Comparison of ENCODE assay signal across 1 cellular context in genomic region chr19:34999498-35000337, GRCh38.
TF ChIP-seq lines count a peak whose summit lies in the region.

Gene GRAMD1A (plus strand): TSS chr19:35000323. CDS start chr19:35000479, 156 bp downstream.

TF ChIP-seq in HepG2, 621 proteins besides CTCF, POLR2A, EP300 and RAD21 (continued from another document and continues in another):
- TF ChIP-seq JUND (CRISPR knock-in tag; IDR thresholded peaks at IDR 0.05) (no peak), EZH2 (conservative IDR thresholded peaks at IDR 0.05; ENCODE audit: low read depth, low read length) (no peak), MATR3 (CRISPR knock-in tag; IDR thresholded peaks at IDR 0.05) (no peak), ZNF678 (CRISPR knock-in tag; IDR thresholded peaks at IDR 0.05) (no peak), NR2C2 (CRISPR knock-in tag; IDR thresholded peaks at IDR 0.05; ENCODE audit: borderline replicate concordance) (no peak), ZFAT (CRISPR knock-in tag; conservative IDR thresholded peaks at IDR 0.05) (no peak), ZNF776 (CRISPR knock-in tag; IDR thresholded peaks at IDR 0.05) (peak; percentile 31; the same call in 1 of the 2 replicates), ZKSCAN1 (IDR thresholded peaks at IDR 0.05; ENCODE audit: low read length) (no peak), CENPX (CRISPR knock-in tag; IDR thresholded peaks at IDR 0.05) (no peak), CCDC6 (CRISPR knock-in tag; IDR thresholded peaks at IDR 0.05) (no peak; the same call in 1 of the 2 replicates), ZSCAN25 (CRISPR knock-in tag; IDR thresholded peaks at IDR 0.05) (no peak), FOXJ3 (CRISPR knock-in tag; IDR thresholded peaks at IDR 0.05; ENCODE audit: borderline replicate concordance) (no peak), ZNF710 (CRISPR knock-in tag; IDR thresholded peaks at IDR 0.05; ENCODE audit: borderline replicate concordance) (no peak; the same call in 1 of the 2 replicates), ZSCAN12 (CRISPR knock-in tag; IDR thresholded peaks at IDR 0.05) (no peak), ZNF367 (CRISPR knock-in tag; IDR thresholded peaks at IDR 0.05; ENCODE audit: borderline replicate concordance) (no peak), ZFYVE20 (CRISPR knock-in tag; IDR thresholded peaks at IDR 0.05; ENCODE audit: borderline replicate concordance, low read depth) (no peak), ELF3 (CRISPR knock-in tag; IDR thresholded peaks at IDR 0.05) (peak; percentile 38; the same call in 1 of the 2 replicates), RBAK (CRISPR knock-in tag; IDR thresholded peaks at IDR 0.05) (no peak), ZFP36L1 (CRISPR knock-in tag; IDR thresholded peaks at IDR 0.05) (0 out of 2 replicates have a peak, but pooled peaks have one; percentile 3), THAP11 (CRISPR knock-in tag; IDR thresholded peaks at IDR 0.05) (0 out of 2 replicates have a peak, but pooled peaks have one; percentile 30), ZNF24 (IDR thresholded peaks at IDR 0.05) (no peak), ZNF512 (CRISPR knock-in tag; IDR thresholded peaks at IDR 0.05) (no peak), MTF1 (CRISPR knock-in tag; IDR thresholded peaks at IDR 0.05) (no peak), ZNF446 (CRISPR knock-in tag; IDR thresholded peaks at IDR 0.05) (no peak), SOX13 (IDR thresholded peaks at IDR 0.05) (no peak), SOX13 (CRISPR knock-in tag; conservative IDR thresholded peaks at IDR 0.05 in 1 of 2, IDR thresholded peaks at IDR 0.05 in 1 of 2) (no peak), ZNF383 (CRISPR knock-in tag; IDR thresholded peaks at IDR 0.05; ENCODE audit: borderline replicate concordance) (no peak), ZFP36L2 (CRISPR knock-in tag; IDR thresholded peaks at IDR 0.05) (no peak), ZNF567 (CRISPR knock-in tag; IDR thresholded peaks at IDR 0.05; ENCODE audit: borderline replicate concordance) (no peak), SAP130 (CRISPR knock-in tag; IDR thresholded peaks at IDR 0.05; ENCODE audit: low read depth) (peak; percentile 70), EHMT2 (IDR thresholded peaks at IDR 0.05; ENCODE audit: borderline replicate concordance, low read depth, low read length) (no peak), ZNF10 (CRISPR knock-in tag; IDR thresholded peaks at IDR 0.05; ENCODE audit: borderline replicate concordance, low read depth) (no peak), KLF11 (CRISPR knock-in tag; IDR thresholded peaks at IDR 0.05) (0 out of 2 replicates have a peak, but pooled peaks have one; percentile 19), FOXC1 (CRISPR knock-in tag; IDR thresholded peaks at IDR 0.05; ENCODE audit: borderline replicate concordance) (no peak), CHD4 (IDR thresholded peaks at IDR 0.05; ENCODE audit: borderline replicate concordance, low read length) (no peak), ZNF570 (CRISPR knock-in tag; IDR thresholded peaks at IDR 0.05; ENCODE audit: borderline replicate concordance) (no peak), SIN3B (IDR thresholded peaks at IDR 0.05; ENCODE audit: low read length) (no peak), LBX2 (CRISPR knock-in tag; IDR thresholded peaks at IDR 0.05; ENCODE audit: borderline replicate concordance) (no peak), ZNF563 (CRISPR knock-in tag; IDR thresholded peaks at IDR 0.05) (0 out of 2 replicates have a peak, but pooled peaks have one; percentile 30), ZNF264 (CRISPR knock-in tag; IDR thresholded peaks at IDR 0.05) (no peak; the same call in 1 of the 2 replicates), SUZ12 (IDR thresholded peaks at IDR 0.05; ENCODE audit: low read depth, low read length) (no peak)
- TF ChIP-seq, protein P1, sequence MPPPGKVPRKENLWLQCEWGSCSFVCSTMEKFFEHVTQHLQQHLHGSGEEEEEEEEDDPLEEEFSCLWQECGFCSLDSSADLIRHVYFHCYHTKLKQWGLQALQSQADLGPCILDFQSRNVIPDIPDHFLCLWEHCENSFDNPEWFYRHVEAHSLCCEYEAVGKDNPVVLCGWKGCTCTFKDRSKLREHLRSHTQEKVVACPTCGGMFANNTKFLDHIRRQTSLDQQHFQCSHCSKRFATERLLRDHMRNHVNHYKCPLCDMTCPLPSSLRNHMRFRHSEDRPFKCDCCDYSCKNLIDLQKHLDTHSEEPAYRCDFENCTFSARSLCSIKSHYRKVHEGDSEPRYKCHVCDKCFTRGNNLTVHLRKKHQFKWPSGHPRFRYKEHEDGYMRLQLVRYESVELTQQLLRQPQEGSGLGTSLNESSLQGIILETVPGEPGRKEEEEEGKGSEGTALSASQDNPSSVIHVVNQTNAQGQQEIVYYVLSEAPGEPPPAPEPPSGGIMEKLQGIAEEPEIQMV (CRISPR knock-in tag; IDR thresholded peaks at IDR 0.05; ENCODE audit: low read depth): no peak
- TF ChIP-seq, protein P2, sequence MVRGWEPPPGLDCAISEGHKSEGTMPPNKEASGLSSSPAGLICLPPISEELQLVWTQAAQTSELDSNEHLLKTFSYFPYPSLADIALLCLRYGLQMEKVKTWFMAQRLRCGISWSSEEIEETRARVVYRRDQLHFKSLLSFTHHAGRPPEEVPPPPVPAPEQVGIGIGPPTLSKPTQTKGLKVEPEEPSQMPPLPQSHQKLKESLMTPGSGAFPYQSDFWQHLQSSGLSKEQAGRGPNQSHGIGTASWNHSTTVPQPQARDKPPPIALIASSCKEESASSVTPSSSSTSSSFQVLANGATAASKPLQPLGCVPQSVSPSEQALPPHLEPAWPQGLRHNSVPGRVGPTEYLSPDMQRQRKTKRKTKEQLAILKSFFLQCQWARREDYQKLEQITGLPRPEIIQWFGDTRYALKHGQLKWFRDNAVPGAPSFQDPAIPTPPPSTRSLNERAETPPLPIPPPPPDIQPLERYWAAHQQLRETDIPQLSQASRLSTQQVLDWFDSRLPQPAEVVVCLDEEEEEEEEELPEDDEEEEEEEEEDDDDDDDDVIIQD (CRISPR knock-in tag; IDR thresholded peaks at IDR 0.05; ENCODE audit: low read depth): no peak
- TF ChIP-seq, protein P3, sequence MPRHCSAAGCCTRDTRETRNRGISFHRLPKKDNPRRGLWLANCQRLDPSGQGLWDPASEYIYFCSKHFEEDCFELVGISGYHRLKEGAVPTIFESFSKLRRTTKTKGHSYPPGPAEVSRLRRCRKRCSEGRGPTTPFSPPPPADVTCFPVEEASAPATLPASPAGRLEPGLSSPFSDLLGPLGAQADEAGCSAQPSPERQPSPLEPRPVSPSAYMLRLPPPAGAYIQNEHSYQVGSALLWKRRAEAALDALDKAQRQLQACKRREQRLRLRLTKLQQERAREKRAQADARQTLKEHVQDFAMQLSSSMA (CRISPR knock-in tag; IDR thresholded peaks at IDR 0.05): 0 out of 2 replicates have a peak, but pooled peaks have one; percentile 46
- TF ChIP-seq, protein P4, sequence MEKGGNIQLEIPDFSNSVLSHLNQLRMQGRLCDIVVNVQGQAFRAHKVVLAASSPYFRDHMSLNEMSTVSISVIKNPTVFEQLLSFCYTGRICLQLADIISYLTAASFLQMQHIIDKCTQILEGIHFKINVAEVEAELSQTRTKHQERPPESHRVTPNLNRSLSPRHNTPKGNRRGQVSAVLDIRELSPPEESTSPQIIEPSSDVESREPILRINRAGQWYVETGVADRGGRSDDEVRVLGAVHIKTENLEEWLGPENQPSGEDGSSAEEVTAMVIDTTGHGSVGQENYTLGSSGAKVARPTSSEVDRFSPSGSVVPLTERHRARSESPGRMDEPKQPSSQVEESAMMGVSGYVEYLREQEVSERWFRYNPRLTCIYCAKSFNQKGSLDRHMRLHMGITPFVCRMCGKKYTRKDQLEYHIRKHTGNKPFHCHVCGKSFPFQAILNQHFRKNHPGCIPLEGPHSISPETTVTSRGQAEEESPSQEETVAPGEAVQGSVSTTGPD (CRISPR knock-in tag; IDR thresholded peaks at IDR 0.05): no peak
- TF ChIP-seq, protein P5, sequence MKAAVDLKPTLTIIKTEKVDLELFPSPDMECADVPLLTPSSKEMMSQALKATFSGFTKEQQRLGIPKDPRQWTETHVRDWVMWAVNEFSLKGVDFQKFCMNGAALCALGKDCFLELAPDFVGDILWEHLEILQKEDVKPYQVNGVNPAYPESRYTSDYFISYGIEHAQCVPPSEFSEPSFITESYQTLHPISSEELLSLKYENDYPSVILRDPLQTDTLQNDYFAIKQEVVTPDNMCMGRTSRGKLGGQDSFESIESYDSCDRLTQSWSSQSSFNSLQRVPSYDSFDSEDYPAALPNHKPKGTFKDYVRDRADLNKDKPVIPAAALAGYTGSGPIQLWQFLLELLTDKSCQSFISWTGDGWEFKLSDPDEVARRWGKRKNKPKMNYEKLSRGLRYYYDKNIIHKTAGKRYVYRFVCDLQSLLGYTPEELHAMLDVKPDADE (CRISPR knock-in tag; IDR thresholded peaks at IDR 0.05): no peak
- TF ChIP-seq, protein P6, sequence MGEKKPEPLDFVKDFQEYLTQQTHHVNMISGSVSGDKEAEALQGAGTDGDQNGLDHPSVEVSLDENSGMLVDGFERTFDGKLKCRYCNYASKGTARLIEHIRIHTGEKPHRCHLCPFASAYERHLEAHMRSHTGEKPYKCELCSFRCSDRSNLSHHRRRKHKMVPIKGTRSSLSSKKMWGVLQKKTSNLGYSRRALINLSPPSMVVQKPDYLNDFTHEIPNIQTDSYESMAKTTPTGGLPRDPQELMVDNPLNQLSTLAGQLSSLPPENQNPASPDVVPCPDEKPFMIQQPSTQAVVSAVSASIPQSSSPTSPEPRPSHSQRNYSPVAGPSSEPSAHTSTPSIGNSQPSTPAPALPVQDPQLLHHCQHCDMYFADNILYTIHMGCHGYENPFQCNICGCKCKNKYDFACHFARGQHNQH (CRISPR knock-in tag; IDR thresholded peaks at IDR 0.05): 0 out of 2 replicates have a peak, but pooled peaks have one; percentile 15
- TF ChIP-seq, protein P7, sequence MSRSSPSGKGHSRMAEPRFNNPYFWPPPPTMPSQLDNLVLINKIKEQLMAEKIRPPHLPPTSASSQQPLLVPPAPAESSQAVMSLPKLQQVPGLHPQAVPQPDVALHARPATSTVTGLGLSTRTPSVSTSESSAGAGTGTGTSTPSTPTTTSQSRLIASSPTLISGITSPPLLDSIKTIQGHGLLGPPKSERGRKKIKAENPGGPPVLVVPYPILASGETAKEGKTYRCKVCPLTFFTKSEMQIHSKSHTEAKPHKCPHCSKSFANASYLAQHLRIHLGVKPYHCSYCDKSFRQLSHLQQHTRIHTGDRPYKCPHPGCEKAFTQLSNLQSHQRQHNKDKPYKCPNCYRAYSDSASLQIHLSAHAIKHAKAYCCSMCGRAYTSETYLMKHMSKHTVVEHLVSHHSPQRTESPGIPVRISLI (CRISPR knock-in tag; IDR thresholded peaks at IDR 0.05; ENCODE audit: borderline replicate concordance): no peak
- TF ChIP-seq, protein P8, sequence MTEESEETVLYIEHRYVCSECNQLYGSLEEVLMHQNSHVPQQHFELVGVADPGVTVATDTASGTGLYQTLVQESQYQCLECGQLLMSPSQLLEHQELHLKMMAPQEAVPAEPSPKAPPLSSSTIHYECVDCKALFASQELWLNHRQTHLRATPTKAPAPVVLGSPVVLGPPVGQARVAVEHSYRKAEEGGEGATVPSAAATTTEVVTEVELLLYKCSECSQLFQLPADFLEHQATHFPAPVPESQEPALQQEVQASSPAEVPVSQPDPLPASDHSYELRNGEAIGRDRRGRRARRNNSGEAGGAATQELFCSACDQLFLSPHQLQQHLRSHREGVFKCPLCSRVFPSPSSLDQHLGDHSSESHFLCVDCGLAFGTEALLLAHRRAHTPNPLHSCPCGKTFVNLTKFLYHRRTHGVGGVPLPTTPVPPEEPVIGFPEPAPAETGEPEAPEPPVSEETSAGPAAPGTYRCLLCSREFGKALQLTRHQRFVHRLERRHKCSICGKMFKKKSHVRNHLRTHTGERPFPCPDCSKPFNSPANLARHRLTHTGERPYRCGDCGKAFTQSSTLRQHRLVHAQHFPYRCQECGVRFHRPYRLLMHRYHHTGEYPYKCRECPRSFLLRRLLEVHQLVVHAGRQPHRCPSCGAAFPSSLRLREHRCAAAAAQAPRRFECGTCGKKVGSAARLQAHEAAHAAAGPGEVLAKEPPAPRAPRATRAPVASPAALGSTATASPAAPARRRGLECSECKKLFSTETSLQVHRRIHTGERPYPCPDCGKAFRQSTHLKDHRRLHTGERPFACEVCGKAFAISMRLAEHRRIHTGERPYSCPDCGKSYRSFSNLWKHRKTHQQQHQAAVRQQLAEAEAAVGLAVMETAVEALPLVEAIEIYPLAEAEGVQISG (CRISPR knock-in tag; IDR thresholded peaks at IDR 0.05): no peak; the same call in 1 of the 2 replicates
